33 cellular contexts compared by ENCODE assay signal in genomic region chr10:79547973-79548372, GRCh38. TPM values are rescaled to one million over a fixed set of nuclear protein-coding genes. Genes with fewer than 3 reads are reported as not detected.
DNase-seq lines count a peak whose midpoint lies in the region; ATAC-seq and TF ChIP-seq lines count a peak whose summit lies in the region.
"Had no signal": no experiment of that assay in that cellular context is flagged by ENCODE, and none has a peak within 500 bp of the region (broad histone marks: within the 10 kb centered on the region; RNA-seq: fewer than 3 reads in every experiment).

No MANE protein-coding gene starts in this region.

- H3K27ac ChIP-seq in A673 (ENCODE audit: low read depth, low read length, poor library complexity, severe bottlenecking): no peak overlapping the region
- H3K27ac ChIP-seq: adrenal gland, BLaER1, body of pancreas, neural progenitor cell, pancreas, upper lobe of right lung had no signal

- peak overlapping the region; percentile 82 for H3K27ac Mint-ChIP-seq in activated naive CD4-positive, alpha-beta T cell treated with anti-CD3 and anti-CD28 coated beads, Interleukin-2, amount 10 ng/mL, durations not matched to agents 7 days and 5 days
- H3K27ac Mint-ChIP-seq in T-helper 1 cell treated with Interleukin-12 subunit alpha and Interleukin-12 subunit beta and Interleukin-4 antibody, amounts not matched to agents 30 μg/mL and 1 μg/mL, for 36 hours: peak overlapping the region; percentile 77
- peak overlapping the region; percentile 80 for H3K27ac Mint-ChIP-seq in activated CD8-positive, alpha-beta T cell treated with anti-CD3 and anti-CD28 coated beads, Interleukin-2, amount 10 ng/mL, durations not matched to agents 7 days and 5 days
- H3K27ac Mint-ChIP-seq in stimulated activated effector memory CD8-positive, alpha-beta T cell treated with anti-CD3 and anti-CD28 coated beads, Interleukin-12 subunit alpha, Interleukin-12 subunit beta, amount 100 ng/mL, for 72 hours: peak overlapping the region; percentile 15
- H3K27ac Mint-ChIP-seq: activated T-helper 2 cell treated with anti-CD3 and anti-CD28 coated beads, Interferon-gamma antibody, Interleukin-2, Interleukin-4, amounts not matched to agents 10 μg/mL and 5 μg/mL and 100 μg/mL, durations not matched to agents 14 hours and 24 hours and 36 hours; neural progenitor cell had no signal

- H3K27me3 ChIP-seq in A673 (replicated peaks; ENCODE audit: insufficient read depth, low read depth, low read length, poor library complexity): no peaks in the 10 kb centered on the region
- H3K27me3 ChIP-seq: adrenal gland, BLaER1, body of pancreas, neural progenitor cell, pancreas, upper lobe of right lung had no signal

- peaks cover 54% of the 10 kb centered on the region for H3K4me1 Mint-ChIP-seq in activated naive CD4-positive, alpha-beta T cell treated with anti-CD3 and anti-CD28 coated beads, Interleukin-2, amount 10 ng/mL, durations not matched to agents 7 days and 5 days
- H3K4me1 Mint-ChIP-seq in T-helper 1 cell treated with Interleukin-12 subunit alpha and Interleukin-12 subunit beta and Interleukin-4 antibody, amounts not matched to agents 30 μg/mL and 1 μg/mL, for 36 hours (ENCODE audit: low read depth): peaks cover 38% of the 10 kb centered on the region
- H3K4me1 Mint-ChIP-seq in activated CD8-positive, alpha-beta T cell treated with anti-CD3 and anti-CD28 coated beads, Interleukin-2, amount 10 ng/mL, durations not matched to agents 7 days and 5 days (ENCODE audit: low read depth): peaks cover 34% of the 10 kb centered on the region
- peaks cover 15% of the 10 kb centered on the region for H3K4me1 Mint-ChIP-seq in stimulated activated effector memory CD8-positive, alpha-beta T cell treated with anti-CD3 and anti-CD28 coated beads, Interleukin-12 subunit alpha, Interleukin-12 subunit beta, amount 100 ng/mL, for 72 hours
- H3K4me1 Mint-ChIP-seq: central memory CD8-positive, alpha-beta T cell; neural progenitor cell had no signal

- TF ChIP-seq CTCF in A673 (conservative IDR thresholded peaks at IDR 0.05; ENCODE audit: low read depth, low read length): no peak

- H3K27me3 Mint-ChIP-seq in activated naive CD4-positive, alpha-beta T cell treated with anti-CD3 and anti-CD28 coated beads, Interleukin-2, amount 10 ng/mL, durations not matched to agents 7 days and 5 days: no peaks in the 10 kb centered on the region
- no peaks in the 10 kb centered on the region for H3K27me3 Mint-ChIP-seq in T-helper 1 cell treated with Interleukin-12 subunit alpha and Interleukin-12 subunit beta and Interleukin-4 antibody, amounts not matched to agents 30 μg/mL and 1 μg/mL, for 36 hours (ENCODE audit: low read depth)
- H3K27me3 Mint-ChIP-seq in activated CD8-positive, alpha-beta T cell treated with anti-CD3 and anti-CD28 coated beads, Interleukin-2, amount 10 ng/mL, durations not matched to agents 7 days and 5 days (ENCODE audit: low read depth): peaks cover 10% of the 10 kb centered on the region
- H3K27me3 Mint-ChIP-seq: central memory CD8-positive, alpha-beta T cell had no signal

- no peaks in the 10 kb centered on the region for H3K9me3 ChIP-seq in A673 (ENCODE audit: low read depth, low read length, poor library complexity, severe bottlenecking)
- H3K9me3 ChIP-seq: adrenal gland, body of pancreas, HAP-1, pancreas, upper lobe of right lung had no signal

- H3K4me1 ChIP-seq in A673 (ENCODE audit: insufficient read depth, low read length, poor library complexity, severe bottlenecking): no peaks in the 10 kb centered on the region
- H3K4me1 ChIP-seq: adrenal gland, body of pancreas, HAP-1, neural progenitor cell, pancreas, upper lobe of right lung had no signal

- DNase-seq in activated naive CD4-positive, alpha-beta T cell treated with anti-CD3 and anti-CD28 coated beads, Interleukin-2, amount 10 ng/mL, durations not matched to agents 7 days and 5 days: peak; percentile 39
- no peak for DNase-seq in activated naive CD4-positive, alpha-beta T cell treated with Interleukin-2 at 50 U/mL for 16 hours
- peak; percentile 32 for DNase-seq in activated CD8-positive, alpha-beta T cell treated with anti-CD3 and anti-CD28 coated beads, Interleukin-2, amount 10 ng/mL, durations not matched to agents 7 days and 5 days
- DNase-seq in stimulated activated effector memory CD8-positive, alpha-beta T cell treated with anti-CD3 and anti-CD28 coated beads, Interleukin-12 subunit alpha, Interleukin-12 subunit beta, amount 100 ng/mL, for 72 hours (ENCODE audit: low spot score in 2 of 2): no peak
- DNase-seq in A673 (ENCODE audit: low spot score): no peak
- no peak for DNase-seq in DMS53 (lab: John Stamatoyannopoulos, UW)
- DNase-seq: adrenal gland; body of pancreas; COR-L47; erythroblast; NCI-H1417 treated with DMSO at 0.1 percent for 48 hours; NCI-H2029 treated with DMSO at 0.1 percent for 48 hours; NCI-H524; NK-92 treated with Interleukin-12 subunit alpha and Interleukin-12 subunit beta, amount 100 ng/mL, for 24 hours; pancreas; retina; Right ventricle myocardium superior; stimulated activated naive CD4-positive, alpha-beta T cell; T-helper 9 cell; upper lobe of right lung had no signal

- intact Hi-C loops in A673 (cut with micrococcal nuclease; ENCODE audit: unreplicated experiment): no loop called here

- H3K4me3 Mint-ChIP-seq in activated naive CD4-positive, alpha-beta T cell treated with anti-CD3 and anti-CD28 coated beads, Interleukin-2, amount 10 ng/mL, durations not matched to agents 7 days and 5 days: peak overlapping the region; percentile 3
- peak overlapping the region; percentile 59 for H3K4me3 Mint-ChIP-seq in T-helper 1 cell treated with Interleukin-12 subunit alpha and Interleukin-12 subunit beta and Interleukin-4 antibody, amounts not matched to agents 30 μg/mL and 1 μg/mL, for 36 hours
- H3K4me3 Mint-ChIP-seq in activated CD8-positive, alpha-beta T cell treated with anti-CD3 and anti-CD28 coated beads, Interleukin-2, amount 10 ng/mL, durations not matched to agents 7 days and 5 days: peak overlapping the region; percentile 13
- H3K4me3 Mint-ChIP-seq in stimulated activated effector memory CD8-positive, alpha-beta T cell treated with anti-CD3 and anti-CD28 coated beads, Interleukin-12 subunit alpha, Interleukin-12 subunit beta, amount 100 ng/mL, for 72 hours: peak overlapping the region; percentile 16
- H3K4me3 Mint-ChIP-seq: central memory CD8-positive, alpha-beta T cell; neural progenitor cell had no signal

- no peaks in the 10 kb centered on the region for H3K36me3 ChIP-seq in A673 (ENCODE audit: insufficient read depth, low read length, poor library complexity, severe bottlenecking)
- H3K36me3 ChIP-seq: adrenal gland, BLaER1, HAP-1, neural progenitor cell, pancreas, upper lobe of right lung had no signal

- CTCF ChIA-PET in activated naive CD4-positive, alpha-beta T cell treated with anti-CD3 and anti-CD28 coated beads, Interleukin-2, amount 10 ng/mL, durations not matched to agents 7 days and 5 days (lab: Charles Lee): interaction anchor here (1.4 kb wide), 1 partner anchor 61 kb away, joined by 4 read pairs; no protein-coding TSS in a partner anchor
- CTCF ChIA-PET in activated CD8-positive, alpha-beta T cell treated with anti-CD3 and anti-CD28 coated beads, Interleukin-2, amount 10 ng/mL, durations not matched to agents 7 days and 5 days (lab: Charles Lee): interaction anchor here (1.2 kb wide), 1 partner anchor 11 kb away, joined by 3 read pairs; no protein-coding TSS in a partner anchor
- CTCF ChIA-PET in A673 (lab: Charles Lee): no interaction called here

- no peak overlapping the region for H3K4me3 ChIP-seq in A673 (ENCODE audit: low read depth, low read length, poor library complexity, severe bottlenecking)
- H3K4me3 ChIP-seq: adrenal gland, BLaER1, body of pancreas, HAP-1, neural progenitor cell, pancreas, upper lobe of right lung had no signal

- POLR2A ChIA-PET in activated CD8-positive, alpha-beta T cell treated with anti-CD3 and anti-CD28 coated beads, Interleukin-2, amount 10 ng/mL, durations not matched to agents 7 days and 5 days (lab: Charles Lee): no interaction called here
- POLR2A ChIA-PET in A673 (lab: Charles Lee; ENCODE audit: low non-redundant PET): no interaction called here

- no TSS peak for BruUV-seq in A673 (replicated peaks; lab: Mats Ljungman, UMichigan)

- H3K9me3 Mint-ChIP-seq in activated naive CD4-positive, alpha-beta T cell treated with anti-CD3 and anti-CD28 coated beads, Interleukin-2, amount 10 ng/mL, durations not matched to agents 7 days and 5 days: peaks cover 17% of the 10 kb centered on the region
- peaks cover 17% of the 10 kb centered on the region for H3K9me3 Mint-ChIP-seq in T-helper 1 cell treated with Interleukin-12 subunit alpha and Interleukin-12 subunit beta and Interleukin-4 antibody, amounts not matched to agents 30 μg/mL and 1 μg/mL, for 36 hours
- no peaks in the 10 kb centered on the region for H3K9me3 Mint-ChIP-seq in activated CD8-positive, alpha-beta T cell treated with anti-CD3 and anti-CD28 coated beads, Interleukin-2, amount 10 ng/mL, durations not matched to agents 7 days and 5 days (ENCODE audit: insufficient read depth)
- no peaks in the 10 kb centered on the region for H3K9me3 Mint-ChIP-seq in stimulated activated effector memory CD8-positive, alpha-beta T cell treated with anti-CD3 and anti-CD28 coated beads, Interleukin-12 subunit alpha, Interleukin-12 subunit beta, amount 100 ng/mL, for 72 hours
- H3K9me3 Mint-ChIP-seq: central memory CD8-positive, alpha-beta T cell had no signal

- peak; percentile 69 for ATAC-seq in activated CD8-positive, alpha-beta T cell treated with anti-CD3 and anti-CD28 coated beads, Interleukin-2, amount 10 ng/mL, durations not matched to agents 7 days and 5 days
- peak; percentile 62 for ATAC-seq in stimulated activated effector memory CD8-positive, alpha-beta T cell treated with anti-CD3 and anti-CD28 coated beads, Interleukin-12 subunit alpha, Interleukin-12 subunit beta, amount 100 ng/mL, for 72 hours
- ATAC-seq in GM19324 (IDR thresholded peaks at IDR 0.05; ENCODE audit: low FRiP score, unreplicated experiment): no peak
- ATAC-seq: body of pancreas, HepG2, left lobe of liver, Panc1, pancreas, upper lobe of right lung had no signal

- H3K36me3 Mint-ChIP-seq in activated naive CD4-positive, alpha-beta T cell treated with anti-CD3 and anti-CD28 coated beads, Interleukin-2, amount 10 ng/mL, durations not matched to agents 7 days and 5 days: peaks cover 15% of the 10 kb centered on the region
- H3K36me3 Mint-ChIP-seq in T-helper 1 cell treated with Interleukin-12 subunit alpha and Interleukin-12 subunit beta and Interleukin-4 antibody, amounts not matched to agents 30 μg/mL and 1 μg/mL, for 36 hours (ENCODE audit: low read depth): peaks cover 9% of the 10 kb centered on the region
- no peaks in the 10 kb centered on the region for H3K36me3 Mint-ChIP-seq in activated CD8-positive, alpha-beta T cell treated with anti-CD3 and anti-CD28 coated beads, Interleukin-2, amount 10 ng/mL, durations not matched to agents 7 days and 5 days (ENCODE audit: low read depth)
- no peaks in the 10 kb centered on the region for H3K36me3 Mint-ChIP-seq in stimulated activated effector memory CD8-positive, alpha-beta T cell treated with anti-CD3 and anti-CD28 coated beads, Interleukin-12 subunit alpha, Interleukin-12 subunit beta, amount 100 ng/mL, for 72 hours
- H3K36me3 Mint-ChIP-seq: neural progenitor cell had no signal

RNA-seq across cellular contexts. Expression of gene SFTPA2, which starts 12.2 kb away (rescaled TPM):
- not detected for total RNA-seq in activated CD8-positive, alpha-beta T cell treated with anti-CD3 and anti-CD28 coated beads, Interleukin-2, amount 10 ng/mL, durations not matched to agents 7 days and 5 days
- not detected in 2 replicates for total RNA-seq in A673 (2021)
- total RNA-seq: activated T-helper 2 cell treated with anti-CD3 and anti-CD28 coated beads, Interferon-gamma antibody, Interleukin-2, Interleukin-4, amounts not matched to agents 10 μg/mL and 5 μg/mL and 100 μg/mL, durations not matched to agents 14 hours and 24 hours and 36 hours; fibroblast of villous mesenchyme; G401; HepG2; LHCN-M2 had no signal

RNA-seq across cellular contexts. Expression of gene EIF5AL1, which starts 35.6 kb away (rescaled TPM):
- under 1 TPM; 0.53 to 0.83 TPM for total RNA-seq in activated CD8-positive, alpha-beta T cell treated with anti-CD3 and anti-CD28 coated beads, Interleukin-2, amount 10 ng/mL, durations not matched to agents 7 days and 5 days
- 2.7 and 3.1 TPM in 2 replicates for total RNA-seq in A673 (2021)
- total RNA-seq: body of pancreas had no signal

Comparison
In these comparisons a context has a peak if more than half of its experiments do, and no peak if none do; other contexts are left out.
1. DNase-seq: peak in activated naive CD4-positive, alpha-beta T cell treated with anti-CD3 and anti-CD28 coated beads, Interleukin-2, amount 10 ng/mL, durations not matched to agents 7 days and 5 days (single experiment) and activated CD8-positive, alpha-beta T cell treated with anti-CD3 and anti-CD28 coated beads, Interleukin-2, amount 10 ng/mL, durations not matched to agents 7 days and 5 days (single experiment); none in activated naive CD4-positive, alpha-beta T cell treated with Interleukin-2 at 50 U/mL for 16 hours (single experiment), stimulated activated effector memory CD8-positive, alpha-beta T cell treated with anti-CD3 and anti-CD28 coated beads, Interleukin-12 subunit alpha, Interleukin-12 subunit beta, amount 100 ng/mL, for 72 hours (0 of 2), A673 (single experiment) and DMS53 (single experiment).
2. H3K27ac Mint-ChIP-seq: peak in every context shown above with its lines; median percentile 82 in activated naive CD4-positive, alpha-beta T cell treated with anti-CD3 and anti-CD28 coated beads, Interleukin-2, amount 10 ng/mL, durations not matched to agents 7 days and 5 days; 80 in activated CD8-positive, alpha-beta T cell treated with anti-CD3 and anti-CD28 coated beads, Interleukin-2, amount 10 ng/mL, durations not matched to agents 7 days and 5 days; 77 in T-helper 1 cell treated with Interleukin-12 subunit alpha and Interleukin-12 subunit beta and Interleukin-4 antibody, amounts not matched to agents 30 μg/mL and 1 μg/mL, for 36 hours; 15 in stimulated activated effector memory CD8-positive, alpha-beta T cell treated with anti-CD3 and anti-CD28 coated beads, Interleukin-12 subunit alpha, Interleukin-12 subunit beta, amount 100 ng/mL, for 72 hours.
3. H3K4me3 Mint-ChIP-seq: peak in every context shown above with its lines; median percentile 59 in T-helper 1 cell treated with Interleukin-12 subunit alpha and Interleukin-12 subunit beta and Interleukin-4 antibody, amounts not matched to agents 30 μg/mL and 1 μg/mL, for 36 hours; 16 in stimulated activated effector memory CD8-positive, alpha-beta T cell treated with anti-CD3 and anti-CD28 coated beads, Interleukin-12 subunit alpha, Interleukin-12 subunit beta, amount 100 ng/mL, for 72 hours; 13 in activated CD8-positive, alpha-beta T cell treated with anti-CD3 and anti-CD28 coated beads, Interleukin-2, amount 10 ng/mL, durations not matched to agents 7 days and 5 days; 3 in activated naive CD4-positive, alpha-beta T cell treated with anti-CD3 and anti-CD28 coated beads, Interleukin-2, amount 10 ng/mL, durations not matched to agents 7 days and 5 days.